ENCODE assay signal across 19 cellular contexts in genomic region chr22:17313591-17313990, GRCh38. TPM values are rescaled to one million over a fixed set of nuclear protein-coding genes. Genes with fewer than 3 reads are reported as not detected.
DNase-seq lines count a peak whose midpoint lies in the region; ATAC-seq and TF ChIP-seq lines count a peak whose summit lies in the region.
"Had no signal": no experiment of that assay in that cellular context is flagged by ENCODE, and none has a peak within 500 bp of the region (broad histone marks: within the 10 kb centered on the region; RNA-seq: fewer than 3 reads in every experiment).

No MANE protein-coding gene starts in this region.

- 87 to 88% methylated on average over 13 of the region's 13 CpGs for WGBS in lung, 2 donors
- 90% methylated on average over 13 of the region's 13 CpGs for WGBS in mesenchymal stem cell

- no peak overlapping the region for H2BK15ac ChIP-seq in mesenchymal stem cell (ENCODE audit: low read depth, poor library complexity, severe bottlenecking)

- H2AK5ac ChIP-seq in mesenchymal stem cell (ENCODE audit: low read length, severe bottlenecking) = no peak overlapping the region

- H3K27ac Mint-ChIP-seq in GM23338 = 0 out of 2 replicates have a peak overlapping the region, but pooled peaks have one; percentile 1
- H3K27ac Mint-ChIP-seq in stimulated activated naive B cell treated with anti-CD40 and anti-IgM and Interleukin-4, amounts not matched to agents 10 μg/mL and 1 μg/mL and 100 μg/mL, for 72 hours = peak overlapping the region; percentile 60
- H3K27ac Mint-ChIP-seq in progenitor cell of endocrine pancreas = no peak overlapping the region
- H3K27ac Mint-ChIP-seq: IgD-negative memory B cell had no signal

- H3K9me3 ChIP-seq in iPS-15b (ENCODE audit: control insufficient read depth, insufficient read depth, low read length) = no peaks in the 10 kb centered on the region
- H3K9me3 ChIP-seq in lung (ENCODE audit: control insufficient read depth in 2 of 2, insufficient read depth in 1 of 2, low read length in 1 of 2) = no peaks in the 10 kb centered on the region
- no peaks in the 10 kb centered on the region for H3K9me3 ChIP-seq in mesenchymal stem cell (ENCODE audit: control insufficient read depth, low read length)
- H3K9me3 ChIP-seq: BE2C, Caco-2 had no signal

- no peak overlapping the region for H2BK5ac ChIP-seq in mesenchymal stem cell (ENCODE audit: low read depth, low read length, poor library complexity, severe bottlenecking)

- no peak overlapping the region for H3K14ac ChIP-seq in mesenchymal stem cell (ENCODE audit: low read length in 2 of 2)

- H3K9ac ChIP-seq in iPS-15b (ENCODE audit: low read depth, low read length) (peak overlapping the region; percentile 24), mesenchymal stem cell (ENCODE audit: low read length) (no peak overlapping the region)

- TF ChIP-seq CTCF in GM23338 (conservative IDR thresholded peaks at IDR 0.05; ENCODE audit: low read depth in 2 of 2) (no peak), lung (IDR thresholded peaks at IDR 0.05; ENCODE audit: control extremely low read depth, extremely low read depth) (no peak), progenitor cell of endocrine pancreas (IDR thresholded peaks at IDR 0.05; ENCODE audit: unreplicated experiment) (no peak)

- ATAC-seq in GM23338 = peak; percentile 54
- no peak for ATAC-seq in lung (ENCODE audit: insufficient read depth, low FRiP score)
- no peak for ATAC-seq in stimulated activated naive B cell treated with anti-CD40 and anti-IgM and Interleukin-4, amounts not matched to agents 10 μg/mL and 1 μg/mL and 100 μg/mL, for 72 hours (replicated peaks)
- ATAC-seq in Right ventricle myocardium superior (ENCODE audit: poor library complexity) = no peak
- ATAC-seq in GM18868 (IDR thresholded peaks at IDR 0.05; ENCODE audit: unreplicated experiment) = no peak

- peak overlapping the region; percentile 95 for H2AFZ ChIP-seq in GM23338
- no peak overlapping the region for H2AFZ ChIP-seq in mesenchymal stem cell (ENCODE audit: low read depth, low read length)

- H3K9me3 Mint-ChIP-seq in GM23338 (no peaks in the 10 kb centered on the region), progenitor cell of endocrine pancreas (ENCODE audit: low read depth) (no peaks in the 10 kb centered on the region)
- H3K9me3 Mint-ChIP-seq in stimulated activated naive B cell treated with anti-CD40 and anti-IgM and Interleukin-4, amounts not matched to agents 10 μg/mL and 1 μg/mL and 100 μg/mL, for 72 hours = no peaks in the 10 kb centered on the region
- H3K9me3 Mint-ChIP-seq: H9, IgD-negative memory B cell had no signal

- DNase-seq in GM23338 (ENCODE audit: low spot score) (no peak), lung (ENCODE audit: low spot score) (peak; percentile 9), progenitor cell of endocrine pancreas (ENCODE audit: low spot score, unreplicated experiment) (no peak), Right ventricle myocardium superior (no peak), mesenchymal stem cell (no peak)
- no peak for DNase-seq in stimulated activated naive B cell treated with anti-CD40 and anti-IgM and Interleukin-4, amounts not matched to agents 10 μg/mL and 1 μg/mL and 100 μg/mL, for 72 hours
- DNase-seq: ACHN; BE2C; C1 segment of cervical spinal cord; Caco-2; CD4-positive, CD25-positive, alpha-beta regulatory T cell; DMS153; GDM1; GOT3; H9; KBM-7 had no signal

- H2BK12ac ChIP-seq in mesenchymal stem cell (ENCODE audit: low read length in 2 of 2) = no peak overlapping the region

- H3K4me3 ChIP-seq in GM23338 (no peak overlapping the region), iPS-15b (ENCODE audit: low read depth, low read length) (no peak overlapping the region), lung (no peak overlapping the region), mesenchymal stem cell (ENCODE audit: insufficient read depth in 1 of 2, low read depth in 1 of 2, low read length in 2 of 2) (no peak overlapping the region)

- H3K4me2 ChIP-seq in GM23338 = no peak overlapping the region
- no peak overlapping the region for H3K4me2 ChIP-seq in mesenchymal stem cell (ENCODE audit: low read length, poor library complexity, severe bottlenecking)

- H3K27me3 ChIP-seq in GM23338 (ENCODE audit: insufficient read depth) (no peaks in the 10 kb centered on the region), iPS-15b (ENCODE audit: control insufficient read depth, insufficient read depth, low read length) (no peaks in the 10 kb centered on the region), lung (ENCODE audit: control insufficient read depth, insufficient read depth) (no peaks in the 10 kb centered on the region), mesenchymal stem cell (ENCODE audit: control insufficient read depth in 1 of 2, insufficient read depth in 1 of 2, low read length in 2 of 2) (peaks cover 4 to 22% of the 10 kb centered on the region in 2 experiments)
- H3K27me3 ChIP-seq: BE2C had no signal

- H3F3A ChIP-seq in GM23338 (replicated peaks; ENCODE audit: low read depth) = peaks cover 14% of the 10 kb centered on the region; the same call in 1 of the 2 replicates

- H3K4ac ChIP-seq in mesenchymal stem cell (ENCODE audit: low read depth in 1 of 2, low read length in 2 of 2) = no peak overlapping the region

- intact Hi-C loops in Right ventricle myocardium superior (cut with DNase I) = no loop called here

- no peak overlapping the region for H3K18ac ChIP-seq in mesenchymal stem cell (ENCODE audit: low read depth in 1 of 2, low read length in 2 of 2)

- H3K4me1 Mint-ChIP-seq in GM23338 (peaks cover 6% of the 10 kb centered on the region), progenitor cell of endocrine pancreas (ENCODE audit: low read depth) (peaks cover 6% of the 10 kb centered on the region)
- peaks cover 10 to 14% of the 10 kb centered on the region in 2 donors for H3K4me1 Mint-ChIP-seq in stimulated activated naive B cell treated with anti-CD40 and anti-IgM and Interleukin-4, amounts not matched to agents 10 μg/mL and 1 μg/mL and 100 μg/mL, for 72 hours
- H3K4me1 Mint-ChIP-seq: CD4-positive, CD25-positive, alpha-beta regulatory T cell had no signal

- H4K91ac ChIP-seq in mesenchymal stem cell (ENCODE audit: low read length) = no peak overlapping the region

- H3K79me2 ChIP-seq in GM23338 (replicated peaks; ENCODE audit: insufficient read depth) = no peaks in the 10 kb centered on the region

- H2BK120ac ChIP-seq in mesenchymal stem cell (ENCODE audit: low read depth, low read length) = no peak overlapping the region

- H3K79me1 ChIP-seq in mesenchymal stem cell (replicated peaks; ENCODE audit: low read length, poor library complexity, severe bottlenecking) = no peaks in the 10 kb centered on the region

- H3K4me1 ChIP-seq in GM23338 (ENCODE audit: insufficient read depth) = no peaks in the 10 kb centered on the region
- peaks cover 4% of the 10 kb centered on the region for H3K4me1 ChIP-seq in iPS-15b (ENCODE audit: control insufficient read depth, insufficient read depth, low read length)
- no peaks in the 10 kb centered on the region for H3K4me1 ChIP-seq in lung (ENCODE audit: control insufficient read depth in 2 of 2, insufficient read depth in 2 of 2, low read length in 2 of 2)
- no peaks in the 10 kb centered on the region for H3K4me1 ChIP-seq in mesenchymal stem cell (ENCODE audit: control insufficient read depth, insufficient read depth, low read depth, low read length)
- H3K4me1 ChIP-seq: BE2C, Caco-2 had no signal

- H3K9me2 ChIP-seq in GM23338 (ENCODE audit: insufficient read depth) = no peaks in the 10 kb centered on the region

- no peak overlapping the region for H4K8ac ChIP-seq in mesenchymal stem cell (ENCODE audit: low read length)

- H3K4me3 Mint-ChIP-seq in GM23338 = no peak overlapping the region
- H3K4me3 Mint-ChIP-seq in stimulated activated naive B cell treated with anti-CD40 and anti-IgM and Interleukin-4, amounts not matched to agents 10 μg/mL and 1 μg/mL and 100 μg/mL, for 72 hours = no peak overlapping the region
- no peak overlapping the region for H3K4me3 Mint-ChIP-seq in progenitor cell of endocrine pancreas (ENCODE audit: low read depth)
- H3K4me3 Mint-ChIP-seq: CD4-positive, CD25-positive, alpha-beta regulatory T cell; H9; IgD-negative memory B cell had no signal

- H3K36me3 Mint-ChIP-seq in GM23338 (ENCODE audit: low read depth) (no peaks in the 10 kb centered on the region), progenitor cell of endocrine pancreas (ENCODE audit: insufficient read depth) (no peaks in the 10 kb centered on the region)
- H3K36me3 Mint-ChIP-seq in stimulated activated naive B cell treated with anti-CD40 and anti-IgM and Interleukin-4, amounts not matched to agents 10 μg/mL and 1 μg/mL and 100 μg/mL, for 72 hours = no peaks in the 10 kb centered on the region
- H3K36me3 Mint-ChIP-seq: CD4-positive, CD25-positive, alpha-beta regulatory T cell had no signal

- no peaks in the 10 kb centered on the region for H4K20me1 ChIP-seq in GM23338 (replicated peaks; ENCODE audit: insufficient read depth)

- H3K23ac ChIP-seq in mesenchymal stem cell (ENCODE audit: low read length in 2 of 2) = no peak overlapping the region

- no peaks in the 10 kb centered on the region for H3K27me3 Mint-ChIP-seq in GM23338 (ENCODE audit: insufficient read depth, low read depth, poor library complexity)
- H3K27me3 Mint-ChIP-seq in stimulated activated naive B cell treated with anti-CD40 and anti-IgM and Interleukin-4, amounts not matched to agents 10 μg/mL and 1 μg/mL and 100 μg/mL, for 72 hours = peaks cover 0 to 1% of the 10 kb centered on the region in 2 donors
- H3K27me3 Mint-ChIP-seq in progenitor cell of endocrine pancreas = peaks cover 5% of the 10 kb centered on the region

- H3K27ac ChIP-seq in GM23338 (ENCODE audit: low read depth) = no peak overlapping the region
- no peak overlapping the region for H3K27ac ChIP-seq in lung (ENCODE audit: low read depth in 1 of 2, low read length in 1 of 2)
- no peak overlapping the region for H3K27ac ChIP-seq in mesenchymal stem cell (ENCODE audit: low read length, poor library complexity, severe bottlenecking)

- H3K36me3 ChIP-seq in GM23338 (ENCODE audit: insufficient read depth) = no peaks in the 10 kb centered on the region
- H3K36me3 ChIP-seq in iPS-15b (ENCODE audit: control insufficient read depth, insufficient read depth, low read length) = no peaks in the 10 kb centered on the region
- H3K36me3 ChIP-seq in lung (ENCODE audit: control insufficient read depth in 2 of 2, insufficient read depth in 2 of 2, low read length in 2 of 2) = no peaks in the 10 kb centered on the region
- H3K36me3 ChIP-seq in mesenchymal stem cell (ENCODE audit: control insufficient read depth in 1 of 2, insufficient read depth in 2 of 2, low read depth in 1 of 2, low read length in 2 of 2) = no peaks in the 10 kb centered on the region
- H3K36me3 ChIP-seq: BE2C had no signal

TF ChIP-seq in GM23338, 12 proteins besides CTCF, POLR2A, EP300 and RAD21 (continues in another document):
- TF ChIP-seq ZNF114 (CRISPR knock-in tag; IDR thresholded peaks at IDR 0.05) = no peak
- TF ChIP-seq EZH2 (IDR thresholded peaks at IDR 0.05; ENCODE audit: low read depth, unreplicated experiment) = no peak
- no peak for TF ChIP-seq ZNF331 (CRISPR knock-in tag; IDR thresholded peaks at IDR 0.05; ENCODE audit: low read depth)

RNA-seq across cellular contexts. Expression of gene CECR2, which starts 55.7 kb away (rescaled TPM):
- 106 and 110 TPM in 2 replicates for total RNA-seq in GM23338 (2014; rRNA removed; shearing (Covaris generic))
- polyA plus RNA-seq in GM23338 (2016; fragmentation: Nextera tagmentation; extraction: Ambion mirVana) (18.4 and 24.2 TPM in 2 replicates), lung (1 to 10 TPM; 1.1 to 3.0 TPM)
- total RNA-seq in lung (10 to 100 TPM; 12.5 to 14.5 TPM), progenitor cell of endocrine pancreas (37.6 and 40.5 TPM in 2 replicates), Right ventricle myocardium superior (5.5 TPM)
- not detected for polyA plus RNA-seq in mesenchymal stem cell (2013, experiment 1 of 2)
- not detected for polyA plus RNA-seq in mesenchymal stem cell (2013, experiment 2 of 2)
- total RNA-seq: CD4-positive, CD25-positive, alpha-beta regulatory T cell had no signal
- polyA plus RNA-seq: CD4-positive, CD25-positive, alpha-beta regulatory T cell; IgD-negative memory B cell had no signal
